Comparison of ENCODE assay signal across 8 cellular contexts in the genomic region with DNA sequence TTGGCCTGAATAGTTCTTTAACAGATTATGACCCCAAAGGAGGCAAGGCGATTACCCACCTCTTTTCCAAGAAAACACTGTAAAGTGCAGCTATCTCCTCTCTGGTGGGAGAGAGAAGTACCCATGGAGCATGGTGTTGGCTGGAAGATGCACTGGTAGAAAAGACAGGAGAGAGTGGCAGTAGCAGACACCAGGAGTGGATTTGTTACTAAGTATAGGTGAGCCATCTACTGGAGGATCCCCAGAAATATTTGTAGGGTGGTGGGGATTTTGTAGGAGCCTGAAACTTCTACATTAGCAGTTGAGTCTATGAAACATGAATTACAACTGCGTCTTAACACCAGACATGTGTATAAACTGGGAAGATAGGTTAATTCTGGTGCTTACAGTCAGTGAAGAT.
DNase-seq lines count a peak whose midpoint lies in the region; ATAC-seq and TF ChIP-seq lines count a peak whose summit lies in the region.

No MANE protein-coding gene starts in this region.

- TF ChIP-seq CTCF in cardiac muscle cell (IDR thresholded peaks at IDR 0.05; ENCODE audit: low read depth, low read length): peak; percentile 38
- TF ChIP-seq CTCF in right atrium auricular region (IDR thresholded peaks at IDR 0.05): peak in 1 of 2 donors; percentile 52
- peak; percentile 17 for TF ChIP-seq CTCF in upper lobe of right lung (IDR thresholded peaks at IDR 0.05)
- TF ChIP-seq CTCF in adrenal gland (IDR thresholded peaks at IDR 0.05): no peak

- H3K27ac ChIP-seq in cardiac muscle cell: no peak overlapping the region
- no peak overlapping the region for H3K27ac ChIP-seq in right atrium auricular region
- peak overlapping the region; percentile 89 for H3K27ac ChIP-seq in epithelial cell of prostate
- no peak overlapping the region for H3K27ac ChIP-seq in upper lobe of right lung
- H3K27ac ChIP-seq in adrenal gland: no peak overlapping the region

- H3K4me1 Mint-ChIP-seq in immature natural killer cell: peaks cover 3 to 6% of the 10 kb centered on the region in 2 donors

- ATAC-seq in upper lobe of right lung: no peak
- ATAC-seq in HG02852 (IDR thresholded peaks at IDR 0.05; ENCODE audit: unreplicated experiment): no peak

- H3K36me3 Mint-ChIP-seq in immature natural killer cell: peaks cover 0 to 4% (median 0%) of the 10 kb centered on the region in 3 donors

- no peak for TF ChIP-seq POLR2A in adrenal gland (IDR thresholded peaks at IDR 0.05)

- 86 to 93% (median 89%) methylated on average over 2 of the region's 2 CpGs for WGBS in adrenal gland, 4 donors

- H3K36me3 ChIP-seq in cardiac muscle cell: no peaks in the 10 kb centered on the region
- H3K36me3 ChIP-seq in right atrium auricular region: no peaks in the 10 kb centered on the region
- H3K36me3 ChIP-seq in upper lobe of right lung: no peaks in the 10 kb centered on the region
- H3K36me3 ChIP-seq in adrenal gland (replicated peaks in 1 of 2): no peaks in the 10 kb centered on the region

- DNase-seq in cardiac muscle cell (ENCODE audit: low read depth in 1 of 2, low spot score in 1 of 2) (peak; percentile 35 to 63), right atrium auricular region (ENCODE audit: low spot score) (no peak), NCI-H774 (lab: John Stamatoyannopoulos, UW) (peak; percentile 25), epithelial cell of prostate (ENCODE audit: low read depth, low spot score) (no peak), upper lobe of right lung (no peak), immature natural killer cell (no peak), adrenal gland (no peak)

- H3K27ac Mint-ChIP-seq in immature natural killer cell: no peak overlapping the region

- no peak overlapping the region for H3K4me3 Mint-ChIP-seq in immature natural killer cell

- no peaks in the 10 kb centered on the region for H3K27me3 Mint-ChIP-seq in immature natural killer cell (ENCODE audit: low read depth in 3 of 3)

- no peaks in the 10 kb centered on the region for H3K9me3 Mint-ChIP-seq in immature natural killer cell

- intact Hi-C loops in upper lobe of right lung (cut with DNase I) (no loop called here), adrenal gland (cut with DNase I) (loop anchor here (5.0 to 10.0 kb wide), 3 partner anchors 255 to 347 kb away; no protein-coding TSS in a partner anchor)

- no peaks in the 10 kb centered on the region for H3K9me3 ChIP-seq in cardiac muscle cell (ENCODE audit: low read depth)
- H3K9me3 ChIP-seq in right atrium auricular region: no peaks in the 10 kb centered on the region
- no peaks in the 10 kb centered on the region for H3K9me3 ChIP-seq in upper lobe of right lung
- no peaks in the 10 kb centered on the region for H3K9me3 ChIP-seq in adrenal gland (replicated peaks in 1 of 3)

- H3K4me3 ChIP-seq in cardiac muscle cell (no peak overlapping the region), right atrium auricular region (no peak overlapping the region), upper lobe of right lung (no peak overlapping the region), adrenal gland (no peak overlapping the region)

- H3K4me1 ChIP-seq in cardiac muscle cell (ENCODE audit: low read depth) (no peaks in the 10 kb centered on the region), right atrium auricular region (no peaks in the 10 kb centered on the region), upper lobe of right lung (no peaks in the 10 kb centered on the region), adrenal gland (replicated peaks in 1 of 2) (no peaks in the 10 kb centered on the region)

- H3K27me3 ChIP-seq in cardiac muscle cell: no peaks in the 10 kb centered on the region
- no peaks in the 10 kb centered on the region for H3K27me3 ChIP-seq in right atrium auricular region
- no peaks in the 10 kb centered on the region for H3K27me3 ChIP-seq in upper lobe of right lung
- no peaks in the 10 kb centered on the region for H3K27me3 ChIP-seq in adrenal gland

Comparison
In these comparisons a context has a peak if more than half of its experiments do, and no peak if none do; other contexts are left out.
1. DNase-seq: peak in cardiac muscle cell (2 of 2) and NCI-H774 (single experiment); none in right atrium auricular region (single experiment), epithelial cell of prostate (single experiment), upper lobe of right lung (single experiment), immature natural killer cell (0 of 3) and adrenal gland (0 of 7).
2. CTCF ChIP-seq: peak in cardiac muscle cell (single experiment) and upper lobe of right lung (single experiment); none in adrenal gland (0 of 6).